Comparison of ENCODE assay signal across 16 cellular contexts in the genomic region with DNA sequence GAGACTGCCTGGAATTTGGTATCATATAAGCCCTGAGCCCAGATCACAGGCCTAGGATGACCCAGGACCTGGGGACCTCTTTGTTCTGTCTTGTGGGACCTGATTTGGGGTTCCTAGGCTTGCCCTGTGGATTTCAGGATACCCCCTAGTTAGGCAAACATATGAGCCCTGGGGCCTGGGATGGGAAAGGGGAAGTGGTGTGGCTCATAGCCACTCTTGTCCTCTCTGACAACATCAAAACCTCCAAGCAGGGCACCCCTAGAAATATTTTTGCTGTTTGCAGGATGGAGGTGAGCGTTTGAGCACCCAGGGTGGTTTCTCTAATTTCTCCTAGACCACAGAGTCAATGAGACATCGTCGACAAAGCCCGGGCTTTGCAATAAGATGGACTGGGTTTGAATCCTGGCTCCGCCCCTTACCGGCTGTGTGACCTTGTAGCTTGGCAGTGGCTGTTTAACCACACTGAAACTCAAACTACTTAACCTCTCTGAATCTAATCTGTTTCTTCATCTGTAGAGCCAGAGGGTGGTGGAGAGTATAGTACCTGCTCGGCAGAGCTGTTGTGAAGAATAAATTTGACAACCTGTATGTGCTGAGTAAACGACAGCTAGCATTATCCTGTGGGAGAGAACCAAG. TPM values are rescaled to one million over a fixed set of nuclear protein-coding genes. Genes with fewer than 3 reads are reported as not detected.
"Had no signal": no experiment of that assay in that cellular context is flagged by ENCODE, and none has a peak within 500 bp of the region (broad histone marks: within the 10 kb centered on the region; RNA-seq: fewer than 3 reads in every experiment).

No MANE protein-coding gene starts in this region.

- H3K36me3 ChIP-seq: lower lobe of right lung, tibial artery had no signal

- H3K36me3 Mint-ChIP-seq: activated naive CD4-positive, alpha-beta T cell treated with anti-CD3 and anti-CD28 coated beads, Interleukin-2, amount 50 U/mL, for 24 hours; stimulated activated memory B cell treated with anti-CD40 and anti-IgM and Interleukin-4, amounts not matched to agents 10 μg/mL and 1 μg/mL and 100 μg/mL, for 72 hours had no signal

- H3K27ac Mint-ChIP-seq: activated CD4-positive, alpha-beta T cell treated with anti-CD3 and anti-CD28 coated beads, Interleukin-2, amount 10 ng/mL, durations not matched to agents 7 days and 5 days; activated naive CD4-positive, alpha-beta T cell treated with anti-CD3 and anti-CD28 coated beads, Interleukin-2, amount 50 U/mL, for 24 hours; stimulated activated memory B cell treated with anti-CD40 and anti-IgM and Interleukin-4, amounts not matched to agents 10 μg/mL and 1 μg/mL and 100 μg/mL, for 72 hours; T-helper 1 cell treated with Interleukin-12 subunit alpha and Interleukin-12 subunit beta and Interleukin-4 antibody, amounts not matched to agents 30 μg/mL and 1 μg/mL, for 36 hours had no signal

- H3K4me3 Mint-ChIP-seq: activated CD4-positive, alpha-beta T cell treated with anti-CD3 and anti-CD28 coated beads, Interleukin-2, amount 10 ng/mL, durations not matched to agents 7 days and 5 days; activated naive CD4-positive, alpha-beta T cell treated with anti-CD3 and anti-CD28 coated beads, Interleukin-2, amount 50 U/mL, for 24 hours; activated T-cell treated with anti-CD3 and anti-CD28 coated beads, Interleukin-2, amount 50 U/mL, for 4 hours; stimulated activated memory B cell treated with anti-CD40 and anti-IgM and Interleukin-4, amounts not matched to agents 10 μg/mL and 1 μg/mL and 100 μg/mL, for 72 hours; T-helper 1 cell treated with Interleukin-12 subunit alpha and Interleukin-12 subunit beta and Interleukin-4 antibody, amounts not matched to agents 30 μg/mL and 1 μg/mL, for 36 hours had no signal

- DNase-seq: activated CD4-positive, alpha-beta T cell treated with anti-CD3 and anti-CD28 coated beads, Interleukin-2, amount 10 ng/mL, durations not matched to agents 7 days and 5 days; activated effector memory CD4-positive, alpha-beta T cell treated with anti-CD3 and anti-CD28 coated beads, Interleukin-2, amount 50 U/mL, for 16 hours; activated T-cell treated with anti-CD3 and anti-CD28 coated beads, Interleukin-2, amount 50 U/mL, for 4 hours; amniotic stem cell; central memory CD4-positive, alpha-beta T cell; left colon; lower lobe of right lung; stimulated activated CD4-positive, alpha-beta T cell treated with anti-CD3 and anti-CD28 coated beads, Interleukin-12 subunit alpha, Interleukin-12 subunit beta, amount 100 ng/mL, for 4 hours; stimulated activated CD4-positive, alpha-beta T cell treated with anti-CD3 and anti-CD28 coated beads, Interleukin-2, amount 100 ng/mL, for 24 hours; tibial artery had no signal

- H3K9me3 Mint-ChIP-seq: activated CD4-positive, alpha-beta T cell treated with anti-CD3 and anti-CD28 coated beads, Interleukin-2, amount 10 ng/mL, durations not matched to agents 7 days and 5 days; activated naive CD4-positive, alpha-beta T cell treated with anti-CD3 and anti-CD28 coated beads, Interleukin-2, amount 50 U/mL, for 24 hours; activated T-cell treated with anti-CD3 and anti-CD28 coated beads, Interleukin-2, amount 50 U/mL, for 4 hours; stimulated activated memory B cell treated with anti-CD40 and anti-IgM and Interleukin-4, amounts not matched to agents 10 μg/mL and 1 μg/mL and 100 μg/mL, for 72 hours; T-helper 1 cell treated with Interleukin-12 subunit alpha and Interleukin-12 subunit beta and Interleukin-4 antibody, amounts not matched to agents 30 μg/mL and 1 μg/mL, for 36 hours had no signal

- H3K4me1 ChIP-seq: lower lobe of right lung had no signal

- H3K4me3 ChIP-seq: coronary artery, lower lobe of right lung, tibial artery had no signal

- H3K27ac ChIP-seq: coronary artery, lower lobe of right lung, tibial artery had no signal

- H3K9me3 ChIP-seq: lower lobe of right lung, tibial artery had no signal

- ATAC-seq: activated T-cell treated with anti-CD3 and anti-CD28 coated beads, Interleukin-2, amount 50 U/mL, for 4 hours; esophagus mucosa; left colon; lower lobe of right lung had no signal

RNA-seq across cellular contexts. Expression of gene LRRC10B, which starts 5.3 kb away (rescaled TPM):
- total RNA-seq: activated CD4-positive, alpha-beta T cell treated with anti-CD3 and anti-CD28 coated beads, Interleukin-2, amount 10 ng/mL, durations not matched to agents 7 days and 5 days; activated T-cell treated with anti-CD3 and anti-CD28 coated beads, Interleukin-2, amount 50 U/mL, for 4 hours; osteocyte had no signal
